Comparison of ENCODE assay signal across 8 cellular contexts in the genomic region with DNA sequence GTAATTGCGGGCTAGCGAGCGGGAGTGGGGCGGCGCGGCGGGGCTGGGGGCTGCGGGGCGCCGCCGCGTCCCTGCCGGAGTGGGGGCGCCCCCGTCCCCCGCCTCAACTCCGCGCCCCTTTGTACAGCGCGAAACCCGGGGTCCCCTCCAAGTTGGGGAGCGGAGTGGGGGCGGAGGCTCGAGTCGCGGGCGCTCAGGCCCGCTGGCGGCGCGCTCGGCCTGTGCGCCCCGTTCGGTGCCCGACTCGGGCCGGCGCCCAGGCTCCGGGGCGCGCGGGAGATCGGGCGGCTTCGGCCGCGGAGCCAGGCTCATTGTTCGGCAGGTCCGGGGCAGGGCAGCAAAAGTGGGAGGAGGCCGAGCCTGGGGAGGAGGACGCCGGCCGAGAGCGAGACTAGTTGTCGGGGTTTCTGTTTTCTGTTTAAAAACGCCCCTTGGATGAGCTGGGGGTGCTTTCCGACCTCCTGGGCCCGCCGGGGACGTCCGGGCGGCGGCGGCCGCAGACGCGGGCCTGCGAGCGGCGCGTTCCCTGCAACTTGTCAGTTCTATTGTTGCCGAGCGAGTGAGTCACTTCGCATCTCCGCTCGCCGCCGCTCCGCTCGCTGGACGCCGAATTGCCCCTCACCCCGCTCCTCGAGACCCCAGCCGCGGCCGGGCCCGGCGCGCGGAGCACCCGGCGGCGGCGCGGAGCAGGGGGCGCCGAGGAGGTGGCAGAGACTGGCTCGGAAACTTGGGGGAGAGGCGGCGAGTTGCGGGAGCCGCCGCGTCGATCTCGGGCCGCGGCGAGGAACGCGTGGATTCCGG. TPM values are rescaled to one million over a fixed set of nuclear protein-coding genes. Genes with fewer than 3 reads are reported as not detected.
DNase-seq lines count a peak whose midpoint lies in the region; ATAC-seq and TF ChIP-seq lines count a peak whose summit lies in the region.

No MANE protein-coding gene starts in this region.

- peaks cover 28% of the 10 kb centered on the region for H3K4me1 ChIP-seq in GM23248 (ENCODE audit: insufficient read depth)

- H3K36me3 ChIP-seq in GM23248 (ENCODE audit: low read depth) = peaks cover 10% of the 10 kb centered on the region

- H2AFZ ChIP-seq in GM23248 = peak overlapping the region; percentile 95

- no peaks in the 10 kb centered on the region for H3K9me3 ChIP-seq in GM23248 (ENCODE audit: low read depth)

- DNase-seq in GM10248 (ENCODE audit: extremely low spot score) (peak; percentile 69), GM23248 (peak; percentile 91), M059J (ENCODE audit: low read depth) (peak; percentile 67), chondrocyte (ENCODE audit: low spot score) (no peak), left colon (peak; percentile 45 to 65)
- peak; percentile 75 for DNase-seq in activated CD4-positive, alpha-beta T cell treated with anti-CD3 and anti-CD28 coated beads for 36 hours
- DNase-seq in stimulated activated CD4-positive, alpha-beta T cell treated with anti-CD3 and anti-CD28 coated beads, Interleukin-2, amount 100 ng/mL, for 24 hours = peak; percentile 61 to 63

- peak; percentile 27 for ATAC-seq in activated CD4-positive, alpha-beta T cell treated with anti-CD3 and anti-CD28 coated beads for 36 hours
- ATAC-seq in left colon = peak; percentile 45
- ATAC-seq in GM18870 (IDR thresholded peaks at IDR 0.05; ENCODE audit: unreplicated experiment) = no peak

- H3F3A ChIP-seq in GM23248 (ENCODE audit: insufficient read depth) = 0 out of 2 replicates have a peak, but pooled peaks cover 9% of the 10 kb centered on the region

- intact Hi-C loops in activated CD4-positive, alpha-beta T cell treated with anti-CD3 and anti-CD28 coated beads for 36 hours (cut with DNase I, micrococcal nuclease) = loop anchor here (1.0 to 10.0 kb wide), 7 partner anchors 32 to 387 kb away; partner anchors contain the start of gene ZNF280D (in 1 of the 2)
- intact Hi-C loops in left colon (cut with DNase I, micrococcal nuclease) = no loop called here

- POLR2A ChIA-PET in GM10248 (lab: Yijun Ruan, JAX) = no interaction called here
- POLR2A ChIA-PET in activated CD4-positive, alpha-beta T cell treated with anti-CD3 and anti-CD28 coated beads for 36 hours (lab: Charles Lee) = interaction anchor here (1.0 to 1.5 kb wide), 2 partner anchors 36 to 454 kb away, joined by 4 to 5 read pairs; partner anchors contain the start of gene MNS1

- CTCF ChIA-PET in GM10248 (lab: Yijun Ruan, JAX) = interaction anchor here (0.8 to 1.8 kb wide), 6 partner anchors 9 to 358 kb away, joined by 3 to 7 read pairs (median 4); no protein-coding TSS in a partner anchor
- CTCF ChIA-PET in activated CD4-positive, alpha-beta T cell treated with anti-CD3 and anti-CD28 coated beads for 36 hours (lab: Charles Lee) = interaction anchor here (0.9 to 1.2 kb wide), 3 partner anchors 9 to 388 kb away, joined by 3 to 4 read pairs (median 3); no protein-coding TSS in a partner anchor

- H3K4me3 ChIP-seq in GM23248 = peak overlapping the region; percentile 90

- WGBS in GM23248 (ENCODE audit: low coverage in 1 of 2, low lambda C conversion rate in 2 of 2, missing lambda C conversion rate in 2 of 2), 2 experiments = 1 to 2% methylated on average over 80 to 108 of the region's 114 CpGs

- H3K27me3 Mint-ChIP-seq in activated CD4-positive, alpha-beta T cell treated with anti-CD3 and anti-CD28 coated beads for 36 hours = no peaks in the 10 kb centered on the region
- no peaks in the 10 kb centered on the region for H3K27me3 Mint-ChIP-seq in chondrocyte (ENCODE audit: low read depth)

- H4K20me1 ChIP-seq in GM23248 (ENCODE audit: insufficient read depth) = no peaks in the 10 kb centered on the region

- no peaks in the 10 kb centered on the region for H3K9me2 ChIP-seq in GM23248 (ENCODE audit: insufficient read depth)

- peak overlapping the region; percentile 84 for H3K27ac Mint-ChIP-seq in activated CD4-positive, alpha-beta T cell treated with anti-CD3 and anti-CD28 coated beads for 36 hours
- H3K27ac Mint-ChIP-seq in chondrocyte (ENCODE audit: unreplicated experiment) = peak overlapping the region; percentile 92

- H3K4me2 ChIP-seq in GM23248 (ENCODE audit: unreplicated experiment) = peak overlapping the region; percentile 99

- peak overlapping the region; percentile 93 for H3K9ac ChIP-seq in GM23248

- peaks cover 20% of the 10 kb centered on the region for H3K36me3 Mint-ChIP-seq in activated CD4-positive, alpha-beta T cell treated with anti-CD3 and anti-CD28 coated beads for 36 hours (ENCODE audit: low read depth)
- H3K36me3 Mint-ChIP-seq in chondrocyte (ENCODE audit: low read depth) = peaks cover 5% of the 10 kb centered on the region

- H3K79me2 ChIP-seq in GM23248 (ENCODE audit: insufficient read depth) = peaks cover 70% of the 10 kb centered on the region

- peak overlapping the region; percentile 81 for H3K27ac ChIP-seq in GM23248

- H3K27me3 ChIP-seq in GM23248 (replicated peaks; ENCODE audit: insufficient read depth) = no peaks in the 10 kb centered on the region

- H3K4me3 Mint-ChIP-seq in activated CD4-positive, alpha-beta T cell treated with anti-CD3 and anti-CD28 coated beads for 36 hours = peak overlapping the region; percentile 82
- H3K4me3 Mint-ChIP-seq in chondrocyte (ENCODE audit: unreplicated experiment) = peak overlapping the region; percentile 91

- no peaks in the 10 kb centered on the region for H3K9me3 Mint-ChIP-seq in activated CD4-positive, alpha-beta T cell treated with anti-CD3 and anti-CD28 coated beads for 36 hours (ENCODE audit: low read depth)
- no peaks in the 10 kb centered on the region for H3K9me3 Mint-ChIP-seq in chondrocyte (ENCODE audit: low read depth)

- H3K4me1 Mint-ChIP-seq in activated CD4-positive, alpha-beta T cell treated with anti-CD3 and anti-CD28 coated beads for 36 hours = peaks cover 37% of the 10 kb centered on the region
- peaks cover 52% of the 10 kb centered on the region for H3K4me1 Mint-ChIP-seq in chondrocyte (ENCODE audit: low read depth)

- in situ Hi-C loops in GM23248 (cut with MboI) = no loop called here

- TF ChIP-seq CTCF in GM10248 (IDR thresholded peaks at IDR 0.05; ENCODE audit: control extremely low read depth, extremely low read depth, low read depth, missing control alignments) (peak; percentile 0), chondrocyte (IDR thresholded peaks at IDR 0.05) (no peak)

RNA-seq across cellular contexts. Expression of gene TCF12, which starts 0.7 kb away (rescaled TPM):
- total RNA-seq in GM23248 (2014; rRNA removed; shearing (Covaris generic)) = 58.6 and 63.5 TPM in 2 replicates
- polyA plus RNA-seq in GM23248 (2016; fragmentation: Nextera tagmentation; extraction: Ambion mirVana) = 46.3 and 53.6 TPM in 2 replicates
- 34.8 and 51.7 TPM in 2 replicates for total RNA-seq in M059J (2014; rRNA removed; shearing (Covaris generic))
- total RNA-seq in activated CD4-positive, alpha-beta T cell treated with anti-CD3 and anti-CD28 coated beads for 36 hours = 10 to 100 TPM; 61.1 to 74.9 TPM
- total RNA-seq in chondrocyte (106 to 154 TPM (median 110 TPM) in 3 replicates), left colon (10 to 100 TPM; 80.5 to 82.8 TPM)

Comparison
In these comparisons a context has a peak if more than half of its experiments do, and no peak if none do; other contexts are left out.
1. intact Hi-C loops: an anchor here in activated CD4-positive, alpha-beta T cell treated with anti-CD3 and anti-CD28 coated beads for 36 hours (1.0 to 10.0 kb wide); none called in left colon.